ENCODE assay signal across 9 cellular contexts in the genomic region with DNA sequence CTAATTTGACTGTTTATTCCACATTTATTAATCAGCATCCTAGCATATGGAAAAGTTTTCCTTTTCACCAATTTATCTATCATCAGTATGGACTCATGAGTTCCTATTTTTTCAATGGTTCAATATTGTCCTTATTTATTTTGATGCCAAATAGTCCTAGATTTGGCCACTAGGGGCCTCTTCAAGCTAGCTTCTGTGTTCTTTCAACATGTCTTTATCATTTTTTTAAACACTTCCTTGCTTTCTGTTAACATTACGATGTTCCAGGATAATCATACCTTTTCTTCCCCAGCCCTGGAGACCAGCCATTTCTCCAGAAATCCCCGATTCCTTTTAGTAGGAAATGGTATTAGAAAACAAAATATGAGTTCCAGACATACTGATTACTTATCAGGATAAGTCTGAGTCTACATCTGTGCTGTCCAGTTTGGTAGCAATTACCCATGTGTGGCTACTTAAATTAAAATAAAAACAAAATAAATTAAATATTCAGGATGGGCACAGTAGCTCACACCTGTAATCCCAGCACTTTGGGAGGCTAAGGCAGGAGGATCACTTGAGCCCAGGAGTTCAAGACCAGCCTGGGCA.
DNase-seq lines count a peak whose midpoint lies in the region; ATAC-seq and FAIRE-seq lines count a peak whose summit lies in the region.
"Had no signal": no experiment of that assay in that cellular context is flagged by ENCODE, and none has a peak within 500 bp of the region (broad histone marks: within the 10 kb centered on the region; RNA-seq: fewer than 3 reads in every experiment).

No MANE protein-coding gene starts in this region.

- FAIRE-seq in RCC 7860 (lab: Jason Lieb, UNC) = peak; percentile 71
- FAIRE-seq in small intestine (lab: Jason Lieb, UNC) = no peak

- no peaks in the 10 kb centered on the region for H3K27me3 ChIP-seq in small intestine (ENCODE audit: control insufficient read depth in 2 of 2, insufficient read depth in 2 of 2, low read length in 2 of 2)

- H3K4me1 ChIP-seq in small intestine (ENCODE audit: control insufficient read depth in 2 of 2, insufficient read depth in 1 of 2, low read depth in 1 of 2, low read length in 1 of 2) = no peaks in the 10 kb centered on the region

- peak; percentile 13 for DNase-seq in DMS 273 treated with DMSO at 0.1 percent for 48 hours (lab: John Stamatoyannopoulos, UW)
- peak; percentile 39 for DNase-seq in RCC 7860 (ENCODE audit: low spot score)
- DNase-seq in fibroblast of peridontal ligament (ENCODE audit: extremely low read depth) = peak; percentile 76
- DNase-seq in small intestine = peak; percentile 45
- DNase-seq in activated CD4-positive, alpha-beta T cell treated with anti-CD3 and anti-CD28 coated beads for 48 hours = no peak
- no peak for DNase-seq in nucleus accumbens (lab: John Stamatoyannopoulos, UW)
- DNase-seq: activated B cell treated with CpG ODN at 0.5 μM for 24 hours had no signal

- no peaks in the 10 kb centered on the region for H3K9me3 ChIP-seq in small intestine (ENCODE audit: control insufficient read depth, low read depth)

- peak; percentile 84 for ATAC-seq in GM19395 (IDR thresholded peaks at IDR 0.05; ENCODE audit: unreplicated experiment)
- ATAC-seq in HG03378 (IDR thresholded peaks at IDR 0.05; ENCODE audit: unreplicated experiment) = peak; percentile 84

- WGBS in small intestine, 3 donors = 9 to 21% (median 12%) methylated on average over 2 of the region's 2 CpGs

- no peaks in the 10 kb centered on the region for H3K36me3 ChIP-seq in small intestine (ENCODE audit: control insufficient read depth in 2 of 2, insufficient read depth in 2 of 2, low read length in 2 of 2)

- no peak overlapping the region for H3K27ac ChIP-seq in small intestine (ENCODE audit: low read depth in 1 of 2, low read length in 1 of 2)

- no peak overlapping the region for H3K4me3 ChIP-seq in small intestine (ENCODE audit: low read depth in 1 of 2, low read length in 2 of 2)

Comparison
In these comparisons a context has a peak if more than half of its experiments do, and no peak if none do; other contexts are left out.
1. DNase-seq: peak in DMS 273 treated with DMSO at 0.1 percent for 48 hours (single experiment), RCC 7860 (single experiment), fibroblast of peridontal ligament (single experiment) and small intestine (single experiment); none in activated CD4-positive, alpha-beta T cell treated with anti-CD3 and anti-CD28 coated beads for 48 hours (single experiment) and nucleus accumbens (0 of 56).